In the genomic region with DNA sequence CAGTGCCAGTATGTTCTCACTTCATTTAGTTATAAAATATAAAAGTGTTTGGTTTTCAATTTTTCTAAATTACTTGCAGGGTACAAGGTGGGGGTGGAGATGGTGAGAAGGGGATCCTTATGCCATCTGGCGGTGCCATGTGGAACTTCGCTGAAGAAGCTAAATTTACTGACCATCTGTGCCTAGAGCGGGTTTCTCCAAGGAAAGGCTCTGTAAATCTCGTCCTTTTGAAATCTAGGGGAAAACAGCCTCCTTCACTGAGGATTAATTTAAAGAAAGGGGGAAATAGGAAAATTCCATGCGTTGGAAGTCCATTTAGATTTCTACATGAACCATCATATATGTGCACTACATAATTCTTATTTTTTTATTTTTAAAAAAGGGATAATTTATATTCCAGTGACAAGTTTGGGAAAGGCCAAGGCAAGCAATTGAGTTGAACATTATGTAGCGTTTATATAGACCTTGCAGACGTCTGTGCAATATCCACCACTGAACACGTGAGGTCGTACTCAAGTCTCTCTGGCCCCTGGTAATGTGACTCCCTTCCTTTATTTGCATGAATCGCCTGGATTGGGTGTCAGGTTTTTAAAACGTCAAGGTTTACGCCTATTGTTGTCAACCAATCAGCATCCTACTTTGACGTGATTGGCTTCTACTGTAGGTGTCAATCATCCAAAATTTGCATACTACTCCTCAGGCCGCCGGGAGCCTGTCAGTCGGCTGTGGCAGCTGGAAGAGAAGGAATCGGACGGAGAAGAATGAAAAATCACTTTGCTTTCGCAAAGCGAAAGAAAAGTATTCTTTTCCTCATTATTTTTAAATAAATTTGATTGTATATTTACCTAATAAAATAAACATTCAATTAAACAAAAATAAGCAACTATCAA, we compare ENCODE assay signal across 8 cellular contexts.
A peak's percentile ranks its signal among the peaks of the same experiment; 100 is the strongest.
DNase-seq lines count a peak whose midpoint lies in the region; ATAC-seq lines count a peak whose summit lies in the region.

No MANE protein-coding gene starts in this region.

- peak overlapping the region; percentile 40 for H3K27ac Mint-ChIP-seq in stimulated activated naive CD8-positive, alpha-beta T cell treated with anti-CD3 and anti-CD28 coated beads, Interleukin-15, Interleukin-2, amounts not matched to agents 100 ng/mL and 50 ng/mL, for 24 hours

- H3K4me1 Mint-ChIP-seq in stimulated activated naive CD8-positive, alpha-beta T cell treated with anti-CD3 and anti-CD28 coated beads, Interleukin-15, Interleukin-2, amounts not matched to agents 100 ng/mL and 50 ng/mL, for 24 hours (ENCODE audit: low read depth) = peaks cover 22% of the 10 kb centered on the region

- no peak overlapping the region for H3K4me3 Mint-ChIP-seq in stimulated activated naive CD8-positive, alpha-beta T cell treated with anti-CD3 and anti-CD28 coated beads, Interleukin-15, Interleukin-2, amounts not matched to agents 100 ng/mL and 50 ng/mL, for 24 hours

- peaks cover 2% of the 10 kb centered on the region for H3K36me3 Mint-ChIP-seq in stimulated activated naive CD8-positive, alpha-beta T cell treated with anti-CD3 and anti-CD28 coated beads, Interleukin-15, Interleukin-2, amounts not matched to agents 100 ng/mL and 50 ng/mL, for 24 hours (ENCODE audit: low read depth)

- no peaks in the 10 kb centered on the region for H3K9me3 Mint-ChIP-seq in stimulated activated naive CD8-positive, alpha-beta T cell treated with anti-CD3 and anti-CD28 coated beads, Interleukin-15, Interleukin-2, amounts not matched to agents 100 ng/mL and 50 ng/mL, for 24 hours

- peaks cover 45% of the 10 kb centered on the region for H3K27me3 Mint-ChIP-seq in stimulated activated naive CD8-positive, alpha-beta T cell treated with anti-CD3 and anti-CD28 coated beads, Interleukin-15, Interleukin-2, amounts not matched to agents 100 ng/mL and 50 ng/mL, for 24 hours

- ATAC-seq in HG03025 (IDR thresholded peaks at IDR 0.05; ENCODE audit: low FRiP score, unreplicated experiment) = no peak

- peak; percentile 43 to 66 for DNase-seq in activated T-cell treated with anti-CD3 and anti-CD28 coated beads, Interleukin-2, amount 50 U/mL, for 48 hours
- DNase-seq in activated T-cell treated with anti-CD3 and anti-CD28 coated beads, Interleukin-2, amount 50 U/mL, for 1 hour = no peak
- DNase-seq in HuH-7 (ENCODE audit: low spot score) (peak; percentile 92), NCI-H774 (lab: John Stamatoyannopoulos, UW) (peak; percentile 77), astrocyte of the hippocampus (ENCODE audit: low read depth, low spot score) (peak; percentile 90), islet precursor cell (peak; percentile 98)
